Comparison of ENCODE assay signal across 8 cellular contexts in the genomic region with DNA sequence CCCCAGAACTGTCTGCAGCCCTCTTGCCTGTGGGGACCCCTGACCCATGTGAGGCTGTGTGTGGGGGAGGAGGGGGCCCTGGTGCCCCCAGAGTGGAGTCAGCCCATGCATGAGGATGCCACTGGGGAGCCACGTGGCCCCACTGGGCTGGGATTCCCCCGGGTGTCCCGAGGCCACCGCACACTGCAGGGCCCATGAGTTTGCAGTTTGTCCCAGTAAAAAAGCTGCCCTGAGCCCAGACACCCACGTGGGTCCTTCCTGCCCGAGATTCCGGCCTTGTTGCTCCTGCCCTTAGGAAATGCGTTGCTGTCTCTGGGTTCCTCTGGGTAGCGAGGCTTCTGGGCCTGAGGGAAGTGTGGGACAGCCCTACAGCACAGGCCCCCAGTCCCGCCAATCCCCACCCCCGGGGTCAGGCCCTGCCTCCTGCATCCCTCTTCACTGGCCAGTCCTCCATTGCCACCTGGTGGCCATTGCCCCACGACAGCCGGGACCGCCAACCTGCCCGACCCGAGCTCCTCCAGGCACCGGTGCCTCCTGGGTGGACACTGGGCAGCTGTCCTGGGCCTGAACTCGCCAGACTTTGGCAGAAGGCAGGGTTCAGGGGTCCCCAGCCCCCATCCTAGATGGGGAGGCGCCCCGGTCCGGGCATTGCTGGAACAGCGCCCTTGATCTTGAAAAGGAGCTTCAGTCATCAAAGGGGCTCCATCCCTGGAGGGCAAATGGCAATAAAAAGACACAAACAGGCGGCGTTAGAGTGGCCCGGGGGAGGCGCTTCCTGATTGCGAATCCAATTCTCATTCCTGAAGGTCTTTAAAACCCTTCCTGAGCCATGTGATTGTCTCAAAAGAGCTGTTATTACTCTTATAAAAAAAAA. TPM values are rescaled to one million over a fixed set of nuclear protein-coding genes. Genes with fewer than 3 reads are reported as not detected.
A peak's percentile ranks its signal among the peaks of the same experiment; 100 is the strongest.
DNase-seq lines count a peak whose midpoint lies in the region; ATAC-seq lines count a peak whose summit lies in the region.

No MANE protein-coding gene starts in this region.

- no peak overlapping the region for H3K27ac ChIP-seq in effector memory CD4-positive, alpha-beta T cell (ENCODE audit: insufficient read depth, low read length, poor library complexity, severe bottlenecking)

- CTCF ChIA-PET in activated CD8-positive, alpha-beta T cell treated with anti-CD3 and anti-CD28 coated beads, Interleukin-2, amount 10 ng/mL, durations not matched to agents 7 days and 5 days (lab: Charles Lee): interaction anchor here (0.6 to 2.5 kb wide), 8 partner anchors 10 to 486 kb away, joined by 3 to 16 read pairs (median 4); no protein-coding TSS in a partner anchor

- H3K4me1 ChIP-seq in effector memory CD4-positive, alpha-beta T cell (ENCODE audit: control insufficient read depth, insufficient read depth, low read length, poor library complexity, severe bottlenecking): peaks cover 5% of the 10 kb centered on the region

- no peaks in the 10 kb centered on the region for H3K27me3 Mint-ChIP-seq in activated CD8-positive, alpha-beta T cell treated with anti-CD3 and anti-CD28 coated beads, Interleukin-2, amount 10 ng/mL, durations not matched to agents 7 days and 5 days (ENCODE audit: low read depth)

- H3K36me3 Mint-ChIP-seq in activated CD8-positive, alpha-beta T cell treated with anti-CD3 and anti-CD28 coated beads, Interleukin-2, amount 10 ng/mL, durations not matched to agents 7 days and 5 days (ENCODE audit: low read depth): no peaks in the 10 kb centered on the region

- H3K9me3 ChIP-seq in effector memory CD4-positive, alpha-beta T cell (ENCODE audit: control insufficient read depth, low read length): no peaks in the 10 kb centered on the region

- peak; percentile 59 to 84 for DNase-seq in NCI-H524 (lab: John Stamatoyannopoulos, UW)
- no peak for DNase-seq in NCI-H524 treated with DMSO at 0.1 percent for 48 hours (lab: John Stamatoyannopoulos, UW)
- peak; percentile 71 for DNase-seq in NCI-H510A (lab: John Stamatoyannopoulos, UW)
- peak; percentile 70 for DNase-seq in activated CD8-positive, alpha-beta T cell treated with anti-CD3 and anti-CD28 coated beads, Interleukin-2, amount 10 ng/mL, durations not matched to agents 7 days and 5 days
- peak; percentile 38 to 52 (median 41) for DNase-seq in effector memory CD4-positive, alpha-beta T cell
- DNase-seq in medulla oblongata (ENCODE audit: extremely low spot score): peak; percentile 76
- DNase-seq in stimulated activated CD8-positive, alpha-beta memory T cell treated with anti-CD3 and anti-CD28 coated beads, Interleukin-15, amount 100 ng/mL, for 48 hours (ENCODE audit: low read depth in 2 of 2): peak; percentile 37 to 46

- H3K4me3 Mint-ChIP-seq in activated CD8-positive, alpha-beta T cell treated with anti-CD3 and anti-CD28 coated beads, Interleukin-2, amount 10 ng/mL, durations not matched to agents 7 days and 5 days: no peak overlapping the region

- no peaks in the 10 kb centered on the region for H3K9me3 Mint-ChIP-seq in activated CD8-positive, alpha-beta T cell treated with anti-CD3 and anti-CD28 coated beads, Interleukin-2, amount 10 ng/mL, durations not matched to agents 7 days and 5 days (ENCODE audit: insufficient read depth)

- POLR2A ChIA-PET in activated CD8-positive, alpha-beta T cell treated with anti-CD3 and anti-CD28 coated beads, Interleukin-2, amount 10 ng/mL, durations not matched to agents 7 days and 5 days (lab: Charles Lee): no interaction called here

- peaks cover 2% of the 10 kb centered on the region for H3K4me1 Mint-ChIP-seq in activated CD8-positive, alpha-beta T cell treated with anti-CD3 and anti-CD28 coated beads, Interleukin-2, amount 10 ng/mL, durations not matched to agents 7 days and 5 days (ENCODE audit: low read depth)

- H3K27me3 ChIP-seq in effector memory CD4-positive, alpha-beta T cell (replicated peaks; ENCODE audit: control insufficient read depth, insufficient read depth, low read length, poor library complexity, severe bottlenecking): no peaks in the 10 kb centered on the region

- no peak overlapping the region for H3K27ac Mint-ChIP-seq in activated CD8-positive, alpha-beta T cell treated with anti-CD3 and anti-CD28 coated beads, Interleukin-2, amount 10 ng/mL, durations not matched to agents 7 days and 5 days

- H3K4me3 ChIP-seq in effector memory CD4-positive, alpha-beta T cell (ENCODE audit: insufficient read depth, low read depth, low read length, poor library complexity, severe bottlenecking): no peak overlapping the region

- peak; percentile 74 for ATAC-seq in activated CD8-positive, alpha-beta T cell treated with anti-CD3 and anti-CD28 coated beads, Interleukin-2, amount 10 ng/mL, durations not matched to agents 7 days and 5 days
- ATAC-seq in GM21723 (IDR thresholded peaks at IDR 0.05; ENCODE audit: unreplicated experiment): no peak

- H3K36me3 ChIP-seq in effector memory CD4-positive, alpha-beta T cell (ENCODE audit: control insufficient read depth, insufficient read depth, low read length): no peaks in the 10 kb centered on the region

RNA-seq across cellular contexts. Expression of gene C14orf180, which starts 15.6 kb away (rescaled TPM):
- not detected for total RNA-seq in activated CD8-positive, alpha-beta T cell treated with anti-CD3 and anti-CD28 coated beads, Interleukin-2, amount 10 ng/mL, durations not matched to agents 7 days and 5 days

RNA-seq across cellular contexts. Expression of gene TMEM179, which starts 40.6 kb away (rescaled TPM):
- total RNA-seq in activated CD8-positive, alpha-beta T cell treated with anti-CD3 and anti-CD28 coated beads, Interleukin-2, amount 10 ng/mL, durations not matched to agents 7 days and 5 days: not detected
